8 cellular contexts compared by ENCODE assay signal in the genomic region with DNA sequence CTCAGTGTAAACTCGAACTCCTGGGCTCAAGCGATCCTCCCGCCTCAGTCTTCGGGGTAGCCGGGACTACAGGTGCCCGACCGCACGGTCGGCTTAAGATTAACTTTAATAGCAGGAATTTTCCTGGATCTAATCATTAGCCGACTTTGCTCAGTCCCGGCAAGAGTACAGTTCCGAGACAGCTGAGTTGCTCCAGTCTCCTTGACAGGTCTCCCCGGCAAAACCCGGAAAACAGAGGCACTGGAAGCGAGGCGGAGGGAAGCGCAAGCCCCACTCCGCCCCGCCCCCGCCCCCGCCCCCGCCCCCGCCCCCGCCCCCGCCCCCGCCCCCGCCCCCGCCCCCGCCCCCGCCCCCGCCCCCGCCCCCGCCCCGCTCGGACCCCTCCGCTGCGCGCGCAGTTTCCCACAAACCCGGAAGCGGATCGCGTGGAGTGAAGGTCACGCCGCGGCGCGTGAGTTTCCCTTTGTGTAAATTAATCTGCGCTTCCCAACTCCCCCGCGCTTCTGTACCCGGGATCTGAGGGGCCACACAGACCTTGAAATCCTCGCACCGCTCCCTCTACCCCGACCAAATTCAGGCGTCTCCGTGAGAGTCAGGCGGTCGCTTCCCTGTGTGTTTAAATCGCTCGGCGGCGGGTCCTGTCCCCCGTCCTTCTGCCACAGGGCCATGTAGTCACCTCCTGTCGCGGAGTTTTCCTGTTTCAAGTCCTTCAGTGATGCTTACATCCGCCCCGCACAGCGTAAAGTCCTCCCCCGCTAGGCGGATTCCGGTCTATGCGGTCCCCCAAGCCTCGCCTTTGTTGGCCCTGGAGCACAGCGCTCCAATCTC. TPM values are rescaled to one million over a fixed set of nuclear protein-coding genes. Genes with fewer than 3 reads are reported as not detected.
A peak's percentile ranks its signal among the peaks of the same experiment; 100 is the strongest.
DNase-seq lines count a peak whose midpoint lies in the region; ATAC-seq and TF ChIP-seq lines count a peak whose summit lies in the region.

ZNF480 (plus strand) TSS at position 397 of the 828 bp plus-strand sequence. CDS start 3,244 bp downstream, outside the sequence.

- POLR2A ChIA-PET in activated CD4-positive, alpha-beta T cell treated with anti-CD3 and anti-CD28 coated beads, Interleukin-2, amount 10 ng/mL, durations not matched to agents 7 days and 5 days (lab: Charles Lee) = no interaction called here

- H3K4me3 Mint-ChIP-seq in activated CD4-positive, alpha-beta T cell treated with anti-CD3 and anti-CD28 coated beads, Interleukin-2, amount 10 ng/mL, durations not matched to agents 7 days and 5 days = peak within 1 kb of the TSS; percentile 93

- H3K36me3 Mint-ChIP-seq in activated CD4-positive, alpha-beta T cell treated with anti-CD3 and anti-CD28 coated beads, Interleukin-2, amount 10 ng/mL, durations not matched to agents 7 days and 5 days (ENCODE audit: low read depth) = peaks cover 74% of the 10 kb centered on the region

- CTCF ChIA-PET in activated CD4-positive, alpha-beta T cell treated with anti-CD3 and anti-CD28 coated beads, Interleukin-2, amount 10 ng/mL, durations not matched to agents 7 days and 5 days (lab: Charles Lee) = no interaction called here

- TF ChIP-seq CTCF in GM12872 (IDR thresholded peaks at IDR 0.05; ENCODE audit: insufficient read depth, low read depth, low read length) (0 out of 3 replicates have a peak, but pooled peaks have one; percentile 11), coronary artery (IDR thresholded peaks at IDR 0.05) (no peak)

- H3K27ac ChIP-seq in coronary artery = peak within 1 kb of the TSS; percentile 79 to 94

- H3K27me3 Mint-ChIP-seq in activated CD4-positive, alpha-beta T cell treated with anti-CD3 and anti-CD28 coated beads, Interleukin-2, amount 10 ng/mL, durations not matched to agents 7 days and 5 days = no peaks in the 10 kb centered on the region

- DNase-seq in NCI-H524 (lab: John Stamatoyannopoulos, UW) (peak; percentile 71 to 82), coronary artery (ENCODE audit: low spot score) (peak; percentile 84), left kidney (ENCODE audit: low read depth, low spot score) (peak; percentile 95)
- peak; percentile 90 for DNase-seq in activated CD4-positive, alpha-beta T cell treated with anti-CD3 and anti-CD28 coated beads, Interleukin-2, amount 10 ng/mL, durations not matched to agents 7 days and 5 days
- peak; percentile 42 to 71 (median 46) for DNase-seq in stimulated activated CD4-positive, alpha-beta T cell treated with anti-CD3 and anti-CD28 coated beads, Interleukin-1b, Interleukin-23, amount 100 ng/mL, for 24 hours (ENCODE audit: low read depth in 4 of 4, low spot score in 1 of 4)

- H3K4me3 ChIP-seq in coronary artery = peak within 1 kb of the TSS; percentile 95

- H3K27ac Mint-ChIP-seq in activated CD4-positive, alpha-beta T cell treated with anti-CD3 and anti-CD28 coated beads, Interleukin-2, amount 10 ng/mL, durations not matched to agents 7 days and 5 days = peak within 1 kb of the TSS; percentile 98

- peaks cover 42% of the 10 kb centered on the region for H3K9me3 Mint-ChIP-seq in activated CD4-positive, alpha-beta T cell treated with anti-CD3 and anti-CD28 coated beads, Interleukin-2, amount 10 ng/mL, durations not matched to agents 7 days and 5 days

- ATAC-seq in HG03432 (IDR thresholded peaks at IDR 0.05; ENCODE audit: unreplicated experiment) (peak; percentile 63), GM18861 (IDR thresholded peaks at IDR 0.05; ENCODE audit: unreplicated experiment) (no peak)

- H3K4me1 Mint-ChIP-seq in activated CD4-positive, alpha-beta T cell treated with anti-CD3 and anti-CD28 coated beads, Interleukin-2, amount 10 ng/mL, durations not matched to agents 7 days and 5 days = peaks cover 18% of the 10 kb centered on the region

RNA-seq across cellular contexts. Expression of gene ZNF480, which starts in this region (rescaled TPM):
- total RNA-seq in activated CD4-positive, alpha-beta T cell treated with anti-CD3 and anti-CD28 coated beads, Interleukin-2, amount 10 ng/mL, durations not matched to agents 7 days and 5 days = 10 to 100 TPM; 17.4 to 18.4 TPM
